ENCODE assay signal across 8 cellular contexts in the genomic region with DNA sequence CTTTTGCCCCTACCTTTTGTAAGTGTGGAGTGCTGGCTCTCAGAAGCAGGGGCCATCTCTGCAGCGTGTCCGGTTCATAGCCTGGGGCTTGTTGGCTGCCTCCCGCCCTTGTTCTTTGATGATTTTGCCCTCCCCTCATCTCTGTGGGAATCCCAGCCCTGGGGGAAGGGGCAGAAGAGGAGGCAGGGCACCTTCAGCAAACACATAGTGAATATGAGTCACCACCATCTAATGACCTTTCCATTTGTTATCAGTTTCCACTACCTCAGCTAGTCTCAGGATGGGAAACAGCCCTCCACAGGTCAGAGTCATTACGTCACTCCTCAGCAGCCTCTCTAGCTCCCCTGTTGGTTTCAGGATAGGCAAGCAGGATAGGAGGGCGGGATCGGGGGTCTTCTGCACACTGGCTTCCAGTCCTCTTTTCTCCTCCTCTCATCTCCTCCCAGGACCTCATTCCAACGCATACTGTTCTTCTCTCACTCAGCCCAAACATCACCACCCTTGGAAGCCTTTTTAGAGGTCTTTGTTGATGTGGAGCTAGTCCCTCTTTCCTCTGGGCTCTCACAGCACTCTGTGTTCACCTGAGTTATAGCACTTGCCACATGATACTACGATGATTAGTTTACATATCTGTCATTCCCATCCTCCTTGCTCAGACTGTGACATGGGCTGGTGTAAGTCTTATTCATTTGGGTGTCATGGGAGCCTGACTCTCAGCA. TPM values are rescaled to one million over a fixed set of nuclear protein-coding genes. Genes with fewer than 3 reads are reported as not detected.
DNase-seq lines count a peak whose midpoint lies in the region; ATAC-seq, FAIRE-seq and TF ChIP-seq lines count a peak whose summit lies in the region.

No MANE protein-coding gene starts in this region.

- no peak overlapping the region for H3K4me3 ChIP-seq in CD4-positive, alpha-beta memory T cell (ENCODE audit: low read length in 2 of 2)

- H3K36me3 Mint-ChIP-seq in HFFc6 (ENCODE audit: low read depth) = peaks cover 40% of the 10 kb centered on the region
- H3K36me3 Mint-ChIP-seq in activated CD8-positive, alpha-beta T cell treated with anti-CD3 and anti-CD28 coated beads for 36 hours (ENCODE audit: low read depth) = no peaks in the 10 kb centered on the region
- no peaks in the 10 kb centered on the region for H3K36me3 Mint-ChIP-seq in CD4-positive, alpha-beta memory T cell

- H3K9me3 Mint-ChIP-seq in HFFc6 = no peaks in the 10 kb centered on the region
- H3K9me3 Mint-ChIP-seq in activated CD8-positive, alpha-beta T cell treated with anti-CD3 and anti-CD28 coated beads for 36 hours = no peaks in the 10 kb centered on the region
- H3K9me3 Mint-ChIP-seq in CD4-positive, alpha-beta memory T cell = no peaks in the 10 kb centered on the region

- POLR2A ChIA-PET in GM10248 (lab: Yijun Ruan, JAX) = interaction anchor here (1.3 kb wide), 1 partner anchor 16 kb away, joined by 6 read pairs; a partner anchor contains a TSS
- POLR2A ChIA-PET in activated CD8-positive, alpha-beta T cell treated with anti-CD3 and anti-CD28 coated beads for 36 hours (lab: Charles Lee) = interaction anchor here (5.6 kb wide), 1 partner anchor 15 kb away, joined by 23 read pairs; a partner anchor contains a TSS
- POLR2A ChIA-PET in CD4-positive, alpha-beta memory T cell (lab: Charles Lee; ENCODE audit: partially characterized antibody) = no interaction called here

- H3K9me3 ChIP-seq in CD4-positive, alpha-beta memory T cell (ENCODE audit: control insufficient read depth in 1 of 2, low read length in 2 of 2) = no peaks in the 10 kb centered on the region

- TF ChIP-seq CTCF in GM10248 (IDR thresholded peaks at IDR 0.05; ENCODE audit: control extremely low read depth, extremely low read depth, low read depth, missing control alignments) (no peak), HFFc6 (IDR thresholded peaks at IDR 0.05) (peak; percentile 35; the same call in 1 of the 2 replicates)
- peak; percentile 60 for TF ChIP-seq CTCF in activated CD8-positive, alpha-beta T cell treated with anti-CD3 and anti-CD28 coated beads for 36 hours (IDR thresholded peaks at IDR 0.05)

- no peaks in the 10 kb centered on the region for H3K27me3 ChIP-seq in CD4-positive, alpha-beta memory T cell (ENCODE audit: insufficient read depth, low read length)

- FAIRE-seq in GM12892 (lab: Jason Lieb, UNC) = no peak

- no peak overlapping the region for H3K27ac ChIP-seq in caudate nucleus (ENCODE audit: low read depth, low read length)
- no peak overlapping the region for H3K27ac ChIP-seq in CD4-positive, alpha-beta memory T cell (ENCODE audit: low read depth, low read length)

- no peak for TF ChIP-seq POLR2A in GM12892 (IDR thresholded peaks at IDR 0.05; ENCODE audit: low read depth, low read length)

- H3K4me1 ChIP-seq in CD4-positive, alpha-beta memory T cell (ENCODE audit: insufficient read depth, low read length) = no peaks in the 10 kb centered on the region

- H3K4me1 Mint-ChIP-seq in HFFc6 (ENCODE audit: low read depth) = peaks cover 30% of the 10 kb centered on the region
- H3K4me1 Mint-ChIP-seq in activated CD8-positive, alpha-beta T cell treated with anti-CD3 and anti-CD28 coated beads for 36 hours (ENCODE audit: low read depth) = peaks cover 18% of the 10 kb centered on the region
- H3K4me1 Mint-ChIP-seq in CD4-positive, alpha-beta memory T cell = no peaks in the 10 kb centered on the region

- peak; percentile 43 for DNase-seq in GM10248 (ENCODE audit: extremely low spot score)
- DNase-seq in HFFc6 = no peak
- peak; percentile 71 for DNase-seq in activated CD8-positive, alpha-beta T cell treated with anti-CD3 and anti-CD28 coated beads for 36 hours
- DNase-seq in iris pigment epithelial cell (ENCODE audit: low read depth) = peak; percentile 77
- no peak for DNase-seq in NCI-H774 (lab: John Stamatoyannopoulos, UW)
- DNase-seq in caudate nucleus (lab: John Stamatoyannopoulos, UW) = no peak
- no peak for DNase-seq in CD4-positive, alpha-beta memory T cell
- DNase-seq in GM12892 (ENCODE audit: insufficient read length) = no peak

- ATAC-seq in activated CD8-positive, alpha-beta T cell treated with anti-CD3 and anti-CD28 coated beads for 36 hours = peak; percentile 96

- CTCF ChIA-PET in GM10248 (lab: Yijun Ruan, JAX) = interaction anchor here (0.6 to 3.2 kb wide), 9 partner anchors 9 to 59 kb away, joined by 3 to 15 read pairs (median 5); no protein-coding TSS in a partner anchor
- CTCF ChIA-PET in activated CD8-positive, alpha-beta T cell treated with anti-CD3 and anti-CD28 coated beads for 36 hours (lab: Charles Lee) = interaction anchor here (1.1 to 1.9 kb wide), 9 partner anchors 12 to 168 kb away, joined by 3 to 7 read pairs (median 4); a partner anchor contains a TSS
- CTCF ChIA-PET in CD4-positive, alpha-beta memory T cell (lab: Charles Lee; ENCODE audit: partially characterized antibody) = interaction anchor here (1.2 kb wide), 1 partner anchor 15 kb away, joined by 4 read pairs; a partner anchor contains a TSS

- H3K36me3 ChIP-seq in CD4-positive, alpha-beta memory T cell (ENCODE audit: insufficient read depth, low read length) = no peaks in the 10 kb centered on the region

- no peak overlapping the region for H3K4me3 Mint-ChIP-seq in HFFc6
- no peak overlapping the region for H3K4me3 Mint-ChIP-seq in activated CD8-positive, alpha-beta T cell treated with anti-CD3 and anti-CD28 coated beads for 36 hours
- H3K4me3 Mint-ChIP-seq in CD4-positive, alpha-beta memory T cell = no peak overlapping the region

- H3K27ac Mint-ChIP-seq in HFFc6 = peak overlapping the region; percentile 57; the same call in 1 of the 2 replicates
- peak overlapping the region; percentile 70 for H3K27ac Mint-ChIP-seq in activated CD8-positive, alpha-beta T cell treated with anti-CD3 and anti-CD28 coated beads for 36 hours
- H3K27ac Mint-ChIP-seq in CD4-positive, alpha-beta memory T cell = no peak overlapping the region

- intact Hi-C loops in activated CD8-positive, alpha-beta T cell treated with anti-CD3 and anti-CD28 coated beads for 36 hours (cut with micrococcal nuclease) = no loop called here
- intact Hi-C loops in CD4-positive, alpha-beta memory T cell (cut with micrococcal nuclease) = no loop called here

- H3K27me3 Mint-ChIP-seq in HFFc6 (ENCODE audit: insufficient read depth) = peaks cover 1% of the 10 kb centered on the region; the same call in 1 of the 2 replicates
- no peaks in the 10 kb centered on the region for H3K27me3 Mint-ChIP-seq in activated CD8-positive, alpha-beta T cell treated with anti-CD3 and anti-CD28 coated beads for 36 hours
- H3K27me3 Mint-ChIP-seq in CD4-positive, alpha-beta memory T cell = peaks cover 0 to 2% of the 10 kb centered on the region in 2 donors

RNA-seq across cellular contexts. Expression of a gene that starts 15.8 kb away (rescaled TPM):
- 10 to 100 TPM; 80.3 to 93.2 (median 83.8) TPM for total RNA-seq in HFFc6 (2021; fragmentation: NEBNext Ultra II Directional; extraction: Animal tissue kit (Norgen Biotek cat#: 25700))
- total RNA-seq in activated CD8-positive, alpha-beta T cell treated with anti-CD3 and anti-CD28 coated beads for 36 hours = 10 to 100 TPM; 33.5 to 34.3 TPM
- total RNA-seq in CD4-positive, alpha-beta memory T cell = 10 to 100 TPM; 25.3 to 26.8 TPM
- polyA plus RNA-seq in CD4-positive, alpha-beta memory T cell = 10 to 100 TPM in 1 of 2 donors, 1 to 10 TPM in 1; 6.4 to 21.3 TPM
- polyA plus RNA-seq in GM12892 (2012; ENCODE audit: missing spikeins) = 44.4 TPM

Comparison
In these comparisons a context has a peak if more than half of its experiments do, and no peak if none do; other contexts are left out.
1. DNase-seq: peak in GM10248 (single experiment), activated CD8-positive, alpha-beta T cell treated with anti-CD3 and anti-CD28 coated beads for 36 hours (single experiment) and iris pigment epithelial cell (single experiment); none in HFFc6 (single experiment), NCI-H774 (single experiment), caudate nucleus (0 of 61), CD4-positive, alpha-beta memory T cell (0 of 5) and GM12892 (single experiment).
2. H3K27ac Mint-ChIP-seq: peak in HFFc6 (single experiment) and activated CD8-positive, alpha-beta T cell treated with anti-CD3 and anti-CD28 coated beads for 36 hours (single experiment); none in CD4-positive, alpha-beta memory T cell (0 of 7).